Comparison of ENCODE assay signal across 19 cellular contexts in genomic region chr16:80672379-80672778, GRCh38.
DNase-seq lines count a peak whose midpoint lies in the region; ATAC-seq and TF ChIP-seq lines count a peak whose summit lies in the region.
"Had no signal": no experiment of that assay in that cellular context is flagged by ENCODE, and none has a peak within 500 bp of the region (broad histone marks: within the 10 kb centered on the region; RNA-seq: fewer than 3 reads in every experiment).

No MANE protein-coding gene starts in this region.

- peaks cover 29% of the 10 kb centered on the region for H3K4me1 Mint-ChIP-seq in activated T-cell treated with anti-CD3 and anti-CD28 coated beads, Interleukin-2, amount 50 U/mL, for 72 hours (ENCODE audit: low read depth)
- H3K4me1 Mint-ChIP-seq in WTC11, result peaks cover 19% of the 10 kb centered on the region

- H3K4me3 Mint-ChIP-seq in activated T-cell treated with anti-CD3 and anti-CD28 coated beads, Interleukin-2, amount 50 U/mL, for 72 hours, result no peak overlapping the region
- no peak overlapping the region for H3K4me3 Mint-ChIP-seq in WTC11
- H3K4me3 Mint-ChIP-seq: CD14-positive monocyte; CD4-positive, alpha-beta memory T cell; GM23338 had no signal

- POLR2A ChIA-PET in HEK293 (lab: Yijun Ruan, JAX), result no interaction called here
- POLR2A ChIA-PET in WTC11 (lab: Charles Lee), result no interaction called here

- CTCF ChIA-PET in HEK293 (lab: Yijun Ruan, JAX) (no interaction called here), WTC11 (lab: Charles Lee) (no interaction called here)

- peaks cover 2 to 4% of the 10 kb centered on the region in 2 donors for H3K9me3 Mint-ChIP-seq in activated T-cell treated with anti-CD3 and anti-CD28 coated beads, Interleukin-2, amount 50 U/mL, for 72 hours
- H3K9me3 Mint-ChIP-seq in WTC11, result no peaks in the 10 kb centered on the region

- TF ChIP-seq CTCF in HEK293 (tag by site-specific recombination; IDR thresholded peaks at IDR 0.05) (no peak), WTC11 (IDR thresholded peaks at IDR 0.05) (no peak)

- peaks cover 5 to 12% of the 10 kb centered on the region in 2 donors for H3K36me3 Mint-ChIP-seq in activated T-cell treated with anti-CD3 and anti-CD28 coated beads, Interleukin-2, amount 50 U/mL, for 72 hours (ENCODE audit: insufficient read depth in 2 of 2)
- H3K36me3 Mint-ChIP-seq in WTC11, result no peaks in the 10 kb centered on the region

- no peaks in the 10 kb centered on the region for H3K36me3 ChIP-seq in HEK293 (ENCODE audit: control insufficient read depth in 2 of 2, insufficient read depth in 1 of 2, low read length in 2 of 2)

- peak overlapping the region; percentile 19 for H3K27ac Mint-ChIP-seq in activated T-cell treated with anti-CD3 and anti-CD28 coated beads, Interleukin-2, amount 50 U/mL, for 72 hours
- H3K27ac Mint-ChIP-seq in WTC11, result peak overlapping the region; percentile 38; the same call in 1 of the 2 replicates
- H3K27ac Mint-ChIP-seq: CD4-positive, alpha-beta memory T cell; GM23338 had no signal

- no peak overlapping the region for H3K4me3 ChIP-seq in HEK293 (ENCODE audit: low read depth, low read length)
- H3K4me3 ChIP-seq: A549, BLaER1, GM23338 had no signal

- H3K9me3 ChIP-seq in HEK293 (ENCODE audit: control insufficient read depth, insufficient read depth, low read depth, low read length), result no peaks in the 10 kb centered on the region
- H3K9me3 ChIP-seq: A549 had no signal

- no peak for ATAC-seq in activated T-cell treated with anti-CD3 and anti-CD28 coated beads, Interleukin-2, amount 50 U/mL, for 72 hours (replicated peaks in 1 of 2)
- no peak for ATAC-seq in WTC11
- ATAC-seq: A549, GM23338, HCT116 had no signal

- H3K27me3 Mint-ChIP-seq in activated T-cell treated with anti-CD3 and anti-CD28 coated beads, Interleukin-2, amount 50 U/mL, for 72 hours (ENCODE audit: low read depth), result no peaks in the 10 kb centered on the region
- no peaks in the 10 kb centered on the region; the same call in 1 of the 2 replicates for H3K27me3 Mint-ChIP-seq in WTC11 (ENCODE audit: low read depth)
- H3K27me3 Mint-ChIP-seq: CD4-positive, alpha-beta memory T cell had no signal

- DNase-seq in activated T-cell treated with anti-CD3 and anti-CD28 coated beads, Interleukin-2, amount 50 U/mL, for 72 hours, result no peak
- DNase-seq in activated T-cell treated with anti-CD3 and anti-CD28 coated beads for 4 hours (no peak), WTC11 (ENCODE audit: low spot score) (no peak)
- no peak for DNase-seq in activated CD4-positive, alpha-beta T cell treated with anti-CD3 and anti-CD28 coated beads for 48 hours
- DNase-seq in activated CD4-positive, alpha-beta T cell treated with anti-CD3 and anti-CD28 coated beads, Interleukin-2, amount 50 U/mL, for 1 hour, result no peak
- no peak for DNase-seq in stimulated activated CD4-positive, alpha-beta T cell treated with anti-CD3 and anti-CD28 coated beads, Interleukin-4, amount 100 ng/mL, for 24 hours
- DNase-seq: AML-193; CD4-positive, alpha-beta memory T cell; DMS153; DMS79; GF-D8; IMR-90 had no signal

- H3K27ac ChIP-seq in HEK293 (ENCODE audit: extremely low read depth, low read depth, low read length), result no peak overlapping the region
- H3K27ac ChIP-seq: 22Rv1, A549, BLaER1 had no signal

- H3K4me1 ChIP-seq in HEK293 (ENCODE audit: control insufficient read depth, insufficient read depth, low read length), result no peaks in the 10 kb centered on the region
- H3K4me1 ChIP-seq: A549 had no signal

TF ChIP-seq in HEK293, 187 proteins besides CTCF, POLR2A, EP300 and RAD21:
- TF ChIP-seq TCF7L2 (IDR thresholded peaks at IDR 0.05; ENCODE audit: borderline replicate concordance, low read depth, low read length), result no peak
- peak; percentile 99 for TF ChIP-seq PRDM1 (tag by site-specific recombination; IDR thresholded peaks at IDR 0.05)

TF ChIP-seq in WTC11, 78 proteins besides CTCF, POLR2A, EP300 and RAD21 (continues in another document):
- TF ChIP-seq E2F4 (CRISPR knock-in tag; IDR thresholded peaks at IDR 0.05; ENCODE audit: borderline replicate concordance, low read depth) (no peak), ZNF219 (CRISPR knock-in tag; IDR thresholded peaks at IDR 0.05; ENCODE audit: borderline replicate concordance) (no peak), RELA (CRISPR knock-in tag; IDR thresholded peaks at IDR 0.05; ENCODE audit: borderline replicate concordance) (no peak), ZBTB43 (CRISPR knock-in tag; IDR thresholded peaks at IDR 0.05) (no peak), MYBL2 (CRISPR knock-in tag; IDR thresholded peaks at IDR 0.05) (no peak), ZSCAN18 (CRISPR knock-in tag; IDR thresholded peaks at IDR 0.05) (no peak), FOXP1 (CRISPR knock-in tag; IDR thresholded peaks at IDR 0.05; ENCODE audit: borderline replicate concordance) (no peak), ATF1 (CRISPR knock-in tag; IDR thresholded peaks at IDR 0.05) (no peak), ZNF263 (CRISPR knock-in tag; IDR thresholded peaks at IDR 0.05; ENCODE audit: low read depth) (no peak), JAZF1 (CRISPR knock-in tag; IDR thresholded peaks at IDR 0.05) (no peak), USF1 (CRISPR knock-in tag; IDR thresholded peaks at IDR 0.05) (no peak), ETV6 (CRISPR knock-in tag; IDR thresholded peaks at IDR 0.05) (no peak), ATF2 (CRISPR knock-in tag; IDR thresholded peaks at IDR 0.05; ENCODE audit: borderline replicate concordance, low read depth) (no peak), CDX4 (CRISPR knock-in tag; IDR thresholded peaks at IDR 0.05; ENCODE audit: borderline replicate concordance) (no peak), NFE2L1 (CRISPR knock-in tag; IDR thresholded peaks at IDR 0.05) (no peak), FOXK1 (CRISPR knock-in tag; IDR thresholded peaks at IDR 0.05) (no peak)
